ENCODE assay signal across 7 cellular contexts in the genomic region with DNA sequence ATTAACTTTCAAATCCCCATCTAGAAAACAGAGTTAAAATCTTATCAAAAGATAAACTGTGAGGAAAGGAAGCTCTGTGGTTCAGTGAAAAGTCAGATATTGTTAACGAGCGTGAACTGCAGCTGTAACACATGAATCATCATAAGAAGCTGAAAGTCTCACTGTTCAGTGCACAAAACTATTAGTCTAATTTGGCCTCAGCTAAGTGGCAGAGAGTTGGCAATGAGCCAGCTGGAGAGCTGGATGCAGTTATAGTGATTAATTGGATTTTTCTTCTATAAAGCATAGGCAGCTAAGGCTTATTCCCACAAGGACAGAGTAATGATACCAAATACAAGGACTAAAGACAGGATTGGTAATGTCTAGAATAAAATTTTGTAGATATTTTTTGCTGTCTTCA.
DNase-seq lines count a peak whose midpoint lies in the region; ATAC-seq and TF ChIP-seq lines count a peak whose summit lies in the region.

No MANE protein-coding gene starts in this region.

- ATAC-seq in upper lobe of right lung (no peak), HG03280 (IDR thresholded peaks at IDR 0.05; ENCODE audit: unreplicated experiment) (no peak), HG03097 (IDR thresholded peaks at IDR 0.05; ENCODE audit: low FRiP score, unreplicated experiment) (no peak)

- H3K4me3 ChIP-seq in Loucy (ENCODE audit: low read length, poor library complexity, severe bottlenecking): peak overlapping the region; percentile 50
- H3K4me3 ChIP-seq in fibroblast of lung (replicated peaks in 1 of 4; ENCODE audit: control extremely low read depth in 1 of 4, insufficient read depth in 1 of 4, low read depth in 3 of 4, low read length in 4 of 4): no peak overlapping the region
- no peak overlapping the region for H3K4me3 ChIP-seq in stomach
- H3K4me3 ChIP-seq in upper lobe of right lung: no peak overlapping the region

- no peaks in the 10 kb centered on the region for H3K36me3 ChIP-seq in Loucy (ENCODE audit: insufficient read depth, low read length)
- no peaks in the 10 kb centered on the region for H3K36me3 ChIP-seq in fibroblast of lung (ENCODE audit: control insufficient read depth, insufficient read depth, low read length)
- H3K36me3 ChIP-seq in stomach: no peaks in the 10 kb centered on the region
- H3K36me3 ChIP-seq in upper lobe of right lung: no peaks in the 10 kb centered on the region

- H3K27me3 ChIP-seq in Loucy (ENCODE audit: insufficient read depth, low read length, poor library complexity, severe bottlenecking): no peaks in the 10 kb centered on the region
- no peaks in the 10 kb centered on the region for H3K27me3 ChIP-seq in fibroblast of lung (ENCODE audit: control insufficient read depth, insufficient read depth, low read length)
- H3K27me3 ChIP-seq in stomach: no peaks in the 10 kb centered on the region
- no peaks in the 10 kb centered on the region for H3K27me3 ChIP-seq in upper lobe of right lung

- H4K20me1 ChIP-seq in Loucy (ENCODE audit: insufficient read depth, low read length, poor library complexity, severe bottlenecking) (no peaks in the 10 kb centered on the region), fibroblast of lung (ENCODE audit: control insufficient read depth, extremely low read depth, insufficient read depth, low read length) (no peaks in the 10 kb centered on the region)

- no peak overlapping the region for H3K27ac ChIP-seq in fibroblast of lung (ENCODE audit: insufficient read depth, low read length)
- no peak overlapping the region for H3K27ac ChIP-seq in stomach
- H3K27ac ChIP-seq in upper lobe of right lung: no peak overlapping the region

- peak overlapping the region; percentile 70 for H3K4me2 ChIP-seq in Loucy (ENCODE audit: low read depth, low read length, poor library complexity, severe bottlenecking)
- no peak overlapping the region for H3K4me2 ChIP-seq in fibroblast of lung (ENCODE audit: extremely low read depth, insufficient read depth, low read length)

- H3K79me2 ChIP-seq in Loucy (ENCODE audit: insufficient read depth, low read length) (no peaks in the 10 kb centered on the region), fibroblast of lung (ENCODE audit: control insufficient read depth, insufficient read depth, low read length) (no peaks in the 10 kb centered on the region)

- peaks cover 43% of the 10 kb centered on the region for H3K4me1 ChIP-seq in Loucy (ENCODE audit: insufficient read depth, low read length, poor library complexity, severe bottlenecking)
- no peaks in the 10 kb centered on the region for H3K4me1 ChIP-seq in fibroblast of lung (ENCODE audit: control insufficient read depth, extremely low read depth, insufficient read depth, low read length)
- H3K4me1 ChIP-seq in stomach: no peaks in the 10 kb centered on the region
- no peaks in the 10 kb centered on the region for H3K4me1 ChIP-seq in upper lobe of right lung

- H3K9me3 ChIP-seq in Loucy (ENCODE audit: insufficient read depth, low read depth, low read length) (no peaks in the 10 kb centered on the region), fibroblast of lung (ENCODE audit: control insufficient read depth, insufficient read depth, low read depth, low read length) (no peaks in the 10 kb centered on the region), stomach (no peaks in the 10 kb centered on the region), upper lobe of right lung (no peaks in the 10 kb centered on the region)

- intact Hi-C loops in stomach (cut with DNase I; ENCODE audit: low total_unique reads): no loop called here
- intact Hi-C loops in upper lobe of right lung (cut with DNase I): no loop called here

- peaks cover 2% of the 10 kb centered on the region; the same call in 1 of the 2 replicates for H3F3A ChIP-seq in Loucy (ENCODE audit: low read depth)

- DNase-seq in OCI-M1 (lab: John Stamatoyannopoulos, UW) (peak; percentile 47), fibroblast of lung (ENCODE audit: low read depth in 2 of 2) (peak; percentile 61 to 96), stomach (peak; percentile 42), upper lobe of right lung (no peak)

- H3K9ac ChIP-seq in Loucy (ENCODE audit: low read depth, low read length, poor library complexity, severe bottlenecking) (no peak overlapping the region), fibroblast of lung (ENCODE audit: insufficient read depth, low read length) (no peak overlapping the region)

- no peaks in the 10 kb centered on the region for H3K9me2 ChIP-seq in Loucy (replicated peaks; ENCODE audit: low read depth, low read length)

- no peak for TF ChIP-seq CTCF in Loucy (conservative IDR thresholded peaks at IDR 0.05; ENCODE audit: low read length)
- no peak for TF ChIP-seq CTCF in fibroblast of lung (conservative IDR thresholded peaks at IDR 0.05 in 1 of 2, IDR thresholded peaks at IDR 0.05 in 1 of 2; ENCODE audit: low read depth in 1 of 2, low read length in 2 of 2)
- TF ChIP-seq CTCF in stomach (IDR thresholded peaks at IDR 0.05): no peak
- TF ChIP-seq CTCF in upper lobe of right lung (IDR thresholded peaks at IDR 0.05): no peak

- no peak for TF ChIP-seq POLR2A in stomach (IDR thresholded peaks at IDR 0.05)

- WGBS in stomach, 5 donors: 3 to 16% (median 6%) methylated on average over 2 of the region's 2 CpGs

- no peak overlapping the region for H2AFZ ChIP-seq in Loucy (ENCODE audit: low read length)
- H2AFZ ChIP-seq in fibroblast of lung (ENCODE audit: low read length): no peak overlapping the region

- TF ChIP-seq EP300 in stomach (IDR thresholded peaks at IDR 0.05): no peak
